8 cellular contexts compared by ENCODE assay signal in genomic region chr1:39258925-39259244, GRCh38. TPM values are rescaled to one million over a fixed set of nuclear protein-coding genes. Genes with fewer than 3 reads are reported as not detected.
A peak's percentile ranks its signal among the peaks of the same experiment; 100 is the strongest.
DNase-seq lines count a peak whose midpoint lies in the region; ATAC-seq and TF ChIP-seq lines count a peak whose summit lies in the region.

No MANE protein-coding gene starts in this region.

- no peak overlapping the region for H3K4me3 ChIP-seq in CD8-positive, alpha-beta T cell (ENCODE audit: low read depth, low read length)
- no peak overlapping the region for H3K4me3 ChIP-seq in Loucy (ENCODE audit: low read length, poor library complexity, severe bottlenecking)
- H3K4me3 ChIP-seq in dorsolateral prefrontal cortex, result peak overlapping the region in 1 of 59 donors; percentile 5
- H3K4me3 ChIP-seq in gastrocnemius medialis, result no peak overlapping the region

- CTCF ChIA-PET in CD8-positive, alpha-beta T cell (lab: Charles Lee), result interaction anchor here (0.5 to 20.6 kb wide), 40 partner anchors 10 to 413 kb away, joined by 3 to 622 read pairs (median 5); partner anchors contain the start of gene MACF1

- H2AFZ ChIP-seq in Loucy (ENCODE audit: low read length), result no peak overlapping the region

- no peak for TF ChIP-seq CTCF in CD8-positive, alpha-beta T cell (IDR thresholded peaks at IDR 0.05)
- TF ChIP-seq CTCF in Loucy (conservative IDR thresholded peaks at IDR 0.05; ENCODE audit: low read length), result 0 out of 2 replicates have a peak, but pooled peaks have one; percentile 26
- TF ChIP-seq CTCF in dorsolateral prefrontal cortex (IDR thresholded peaks at IDR 0.05 in 54 of 56, conservative IDR thresholded peaks at IDR 0.05 in 2 of 56; ENCODE audit: low read depth in 1 of 56, partially characterized antibody in 56 of 56), result peak in 15 of 56 donors; percentile 0 to 45 (median 14)
- peak in 1 of 5 experiments; percentile 32 for TF ChIP-seq CTCF in gastrocnemius medialis (IDR thresholded peaks at IDR 0.05 in 4 of 5, conservative IDR thresholded peaks at IDR 0.05 in 1 of 5)

- ATAC-seq in CD8-positive, alpha-beta T cell, result no peak
- ATAC-seq in gastrocnemius medialis, result no peak
- ATAC-seq in GM18519 (IDR thresholded peaks at IDR 0.05; ENCODE audit: low FRiP score, unreplicated experiment), result no peak
- no peak for ATAC-seq in HG03196 (IDR thresholded peaks at IDR 0.05; ENCODE audit: unreplicated experiment)
- no peak for ATAC-seq in GM21737 (IDR thresholded peaks at IDR 0.05; ENCODE audit: unreplicated experiment)

- no peaks in the 10 kb centered on the region for H3K9me2 ChIP-seq in Loucy (replicated peaks; ENCODE audit: low read depth, low read length)

- peaks cover 11% of the 10 kb centered on the region for H3K4me1 ChIP-seq in CD8-positive, alpha-beta T cell (ENCODE audit: insufficient read depth, low read length)
- H3K4me1 ChIP-seq in Loucy (ENCODE audit: insufficient read depth, low read length, poor library complexity, severe bottlenecking) (peaks cover 29% of the 10 kb centered on the region), gastrocnemius medialis (peaks cover 0 to 7% of the 10 kb centered on the region in 2 donors)

- H3K27ac Mint-ChIP-seq in CD8-positive, alpha-beta T cell, result peak overlapping the region; percentile 57

- no peak for TF ChIP-seq POLR2A in gastrocnemius medialis (IDR thresholded peaks at IDR 0.05)

- H3K4me2 ChIP-seq in Loucy (ENCODE audit: low read depth, low read length, poor library complexity, severe bottlenecking), result no peak overlapping the region

- no peak for DNase-seq in CD8-positive, alpha-beta T cell
- DNase-seq in dorsolateral prefrontal cortex (no peak), gastrocnemius medialis (no peak), DMS153 treated with DMSO at 0.1 percent for 48 hours (lab: John Stamatoyannopoulos, UW; ENCODE audit: unreplicated experiment) (no peak)

- POLR2A ChIA-PET in CD8-positive, alpha-beta T cell (lab: Charles Lee), result interaction anchor here (0.6 to 1.5 kb wide), 11 partner anchors 10 to 155 kb away, joined by 3 to 21 read pairs (median 3); partner anchors contain the start of gene MACF1

- intact Hi-C loops in CD8-positive, alpha-beta T cell (cut with DNase I, micrococcal nuclease), result loop anchor here (1.0 kb wide), 4 partner anchors 67 to 161 kb away; no protein-coding TSS in a partner anchor
- intact Hi-C loops in dorsolateral prefrontal cortex (cut with DNase I), result loop anchor here (1.0 to 5.0 kb wide), 4 partner anchors 64 to 162 kb away; no protein-coding TSS in a partner anchor
- intact Hi-C loops in gastrocnemius medialis (cut with DNase I; ENCODE audit: low total_unique reads), result loop anchor here (1.0 to 2.0 kb wide), 4 partner anchors 67 to 161 kb away; no protein-coding TSS in a partner anchor

- peaks cover 14% of the 10 kb centered on the region for H3K36me3 ChIP-seq in CD8-positive, alpha-beta T cell (ENCODE audit: insufficient read depth, low read length)
- peaks cover 88% of the 10 kb centered on the region for H3K36me3 ChIP-seq in Loucy (ENCODE audit: insufficient read depth, low read length)
- H3K36me3 ChIP-seq in gastrocnemius medialis, result peaks cover 0 to 18% of the 10 kb centered on the region in 2 donors

- peaks cover 30% of the 10 kb centered on the region for H4K20me1 ChIP-seq in Loucy (ENCODE audit: insufficient read depth, low read length, poor library complexity, severe bottlenecking)

- H3K9ac ChIP-seq in Loucy (ENCODE audit: low read depth, low read length, poor library complexity, severe bottlenecking), result no peak overlapping the region

- no peaks in the 10 kb centered on the region for H3K27me3 ChIP-seq in CD8-positive, alpha-beta T cell (ENCODE audit: insufficient read depth, low read length)
- H3K27me3 ChIP-seq in Loucy (ENCODE audit: insufficient read depth, low read length, poor library complexity, severe bottlenecking) (no peaks in the 10 kb centered on the region), dorsolateral prefrontal cortex (no peaks in the 10 kb centered on the region), gastrocnemius medialis (no peaks in the 10 kb centered on the region)

- H3K79me2 ChIP-seq in Loucy (ENCODE audit: insufficient read depth, low read length), result peaks cover 75% of the 10 kb centered on the region

- H3K9me3 Mint-ChIP-seq in CD8-positive, alpha-beta T cell, result no peaks in the 10 kb centered on the region

- in situ Hi-C loops in gastrocnemius medialis (cut with MboI; ENCODE audit: low sequenced_read_pairs in 4 of 4), result loop anchor here in 3 of 4 donors (5.0 to 10.0 kb wide), 4 partner anchors 64 to 157 kb away; no protein-coding TSS in a partner anchor

- peaks cover 30% of the 10 kb centered on the region for H3K4me1 Mint-ChIP-seq in CD8-positive, alpha-beta T cell (ENCODE audit: low read depth)

- H3F3A ChIP-seq in Loucy (ENCODE audit: low read depth), result peaks cover 10% of the 10 kb centered on the region; the same call in 1 of the 2 replicates

- no peaks in the 10 kb centered on the region for H3K27me3 Mint-ChIP-seq in CD8-positive, alpha-beta T cell (ENCODE audit: low read depth)

- peaks cover 35% of the 10 kb centered on the region for H3K36me3 Mint-ChIP-seq in CD8-positive, alpha-beta T cell

- no peak overlapping the region for H3K4me3 Mint-ChIP-seq in CD8-positive, alpha-beta T cell

- H3K27ac ChIP-seq in CD8-positive, alpha-beta T cell (ENCODE audit: low read depth, low read length), result no peak overlapping the region
- H3K27ac ChIP-seq in dorsolateral prefrontal cortex (peak overlapping the region in 58 of 59 donors; percentile 10 to 87 (median 72)), gastrocnemius medialis (peak overlapping the region; percentile 29 to 49 (median 34))

- H3K9me3 ChIP-seq in CD8-positive, alpha-beta T cell (ENCODE audit: low read length), result no peaks in the 10 kb centered on the region
- H3K9me3 ChIP-seq in Loucy (ENCODE audit: insufficient read depth, low read depth, low read length), result no peaks in the 10 kb centered on the region
- no peaks in the 10 kb centered on the region for H3K9me3 ChIP-seq in gastrocnemius medialis

RNA-seq across cellular contexts. Expression of gene MACF1, which starts 54.4 kb away (rescaled TPM):
- total RNA-seq in CD8-positive, alpha-beta T cell, result 100 to 1,000 TPM; 184 to 193 TPM
- total RNA-seq in dorsolateral prefrontal cortex, result 100 to 1,000 TPM; 403 to 915 (median 551) TPM
- total RNA-seq in gastrocnemius medialis, result 100 to 1,000 TPM in 2 of 4 donors, 10 to 100 TPM in 2; 78.7 to 139 (median 113) TPM
